ENCODE assay signal across 9 cellular contexts in the genomic region with DNA sequence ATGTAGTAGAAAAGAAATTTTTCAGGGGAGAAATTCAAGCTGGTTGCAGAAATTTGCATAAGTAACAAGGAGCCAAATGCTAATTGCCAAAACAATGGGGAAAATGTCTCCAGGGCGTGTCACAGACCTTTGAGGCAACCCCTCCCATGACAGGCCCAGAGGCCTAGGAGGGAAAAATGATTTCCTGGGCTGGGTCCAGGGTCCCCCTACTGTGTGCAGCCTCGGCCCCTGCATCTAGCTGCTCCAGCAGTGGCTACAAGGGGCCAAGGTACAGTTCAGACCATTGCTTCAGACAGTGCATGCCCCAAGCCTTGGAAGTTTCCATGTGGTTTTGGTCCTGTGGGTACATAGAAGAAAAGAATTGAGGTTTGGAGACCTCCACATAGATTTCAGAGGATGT.
"Had no signal": no experiment of that assay in that cellular context is flagged by ENCODE, and none has a peak within 500 bp of the region (broad histone marks: within the 10 kb centered on the region; RNA-seq: fewer than 3 reads in every experiment).

No MANE protein-coding gene starts in this region.

- H3K4me1 ChIP-seq: HAP-1 had no signal

- ATAC-seq: GM23338, HCT116 had no signal

- H3K27ac ChIP-seq: GM23248 had no signal

- H3K9me3 ChIP-seq: HAP-1 had no signal

- DNase-seq: GM23248, GOT3, H7, H9, HCEC 1CT, HFFc6 had no signal

- H3K36me3 ChIP-seq: HAP-1 had no signal

- H3K4me3 ChIP-seq: GM23248, GM23338, HAP-1 had no signal
